Comparison of ENCODE assay signal across 27 cellular contexts in genomic region chr21:32584472-32584871, GRCh38. TPM values are rescaled to one million over a fixed set of nuclear protein-coding genes. Genes with fewer than 3 reads are reported as not detected.
"Had no signal": no experiment of that assay in that cellular context is flagged by ENCODE, and none has a peak within 500 bp of the region (broad histone marks: within the 10 kb centered on the region; RNA-seq: fewer than 3 reads in every experiment).

No MANE protein-coding gene starts in this region.

- ATAC-seq: activated CD4-positive, CD25-positive, alpha-beta regulatory T cell treated with anti-CD3 and anti-CD28 coated beads, Interleukin-2, amount 50 U/mL, for 24 hours; activated CD8-positive, alpha-beta T cell treated with anti-CD3 and anti-CD28 coated beads for 36 hours; activated naive CD4-positive, alpha-beta T cell treated with anti-CD3 and anti-CD28 coated beads, Interleukin-2, amount 50 U/mL, for 72 hours; activated T-cell treated with anti-CD3 and anti-CD28 coated beads, Interleukin-2, amount 50 U/mL, for 4 hours; activated T-helper 17 cell treated with anti-CD3 and anti-CD28 coated beads, Interleukin-2, amount 50 U/mL, for 72 hours; esophagus mucosa; T-helper 17 cell had no signal

- H3K4me3 ChIP-seq: ascending aorta, breast epithelium, cardiac muscle cell, colonic mucosa had no signal

- H3K27me3 ChIP-seq: ascending aorta, breast epithelium, cardiac muscle cell, colonic mucosa had no signal

- FAIRE-seq: frontal cortex had no signal

- H3K27ac ChIP-seq: ascending aorta, breast epithelium, cardiac muscle cell, colonic mucosa, WERI-Rb-1 had no signal

- H3K9me3 ChIP-seq: ascending aorta, breast epithelium, colonic mucosa had no signal

- DNase-seq: activated B cell treated with CpG ODN at 0.5 μM for 24 hours; activated CD4-positive, alpha-beta T cell treated with anti-CD3 and anti-CD28 coated beads for 48 hours; activated CD4-positive, alpha-beta T cell treated with anti-CD3 and anti-CD28 coated beads, Interleukin-2, amount 50 U/mL, for 1 hour; activated CD4-positive, alpha-beta T cell treated with anti-CD3 and anti-CD28 coated beads, Interleukin-2, amount 50 U/mL, for 48 hours; activated CD8-positive, alpha-beta T cell treated with anti-CD3 and anti-CD28 coated beads for 36 hours; activated effector memory CD4-positive, alpha-beta T cell treated with Interleukin-2 at 50 U/mL for 16 hours; activated naive CD4-positive, alpha-beta T cell treated with anti-CD3 and anti-CD28 coated beads, Interleukin-2, amount 10 ng/mL, durations not matched to agents 7 days and 5 days; activated naive CD8-positive, alpha-beta T cell treated with anti-CD3 and anti-CD28 coated beads, Interleukin-2, amount 10 ng/mL, durations not matched to agents 7 days and 5 days; activated T-cell treated with anti-CD3 and anti-CD28 coated beads, Interleukin-2, amount 50 U/mL, for 4 hours; central memory CD4-positive, alpha-beta T cell; cerebellar nuclear complex; colonic mucosa; effector CD8-positive, alpha-beta T cell; endodermal cell; foreskin fibroblast; head of caudate nucleus; T-helper 17 cell; T1000; WERI-Rb-1 had no signal

- H3K4me1 ChIP-seq: ascending aorta, breast epithelium, colonic mucosa had no signal

- H3K36me3 ChIP-seq: breast epithelium, cardiac muscle cell, colonic mucosa had no signal

RNA-seq across cellular contexts. Expression of gene TCP10L, which starts 0.9 kb away (rescaled TPM):
- total RNA-seq: esophagus mucosa had no signal
